Comparison of ENCODE assay signal across 1 cellular context in the genomic region with DNA sequence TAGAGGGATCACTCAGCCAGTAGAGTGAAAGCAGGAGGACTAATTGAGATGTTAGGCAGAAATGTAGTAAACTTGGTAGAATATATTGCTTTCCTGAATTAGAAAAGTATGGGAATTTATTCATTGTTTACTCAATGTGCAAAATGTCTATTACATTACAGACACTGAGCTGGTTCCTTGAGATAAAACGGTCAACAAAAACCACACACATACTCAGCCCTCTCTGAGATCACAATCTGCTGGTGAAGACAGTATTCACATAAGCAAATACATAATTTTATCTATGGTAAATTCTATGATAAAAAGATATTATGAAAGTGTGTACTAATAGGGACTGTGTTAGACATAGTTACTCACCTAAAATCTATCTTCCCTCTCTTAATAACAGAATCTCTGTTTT.
TF ChIP-seq lines count a peak whose summit lies in the region.

No MANE protein-coding gene starts in this region.

TF ChIP-seq in IMR-90, 13 proteins besides CTCF, POLR2A, EP300 and RAD21:
- no peak for TF ChIP-seq USF2 (IDR thresholded peaks at IDR 0.05; ENCODE audit: low read depth, low read length)
- TF ChIP-seq RCOR1 (IDR thresholded peaks at IDR 0.05; ENCODE audit: insufficient replicate concordance, low read length), result no peak
- no peak for TF ChIP-seq MAZ (IDR thresholded peaks at IDR 0.05; ENCODE audit: borderline replicate concordance, low read depth, low read length)
- no peak for TF ChIP-seq FOS (IDR thresholded peaks at IDR 0.05; ENCODE audit: low read depth, low read length)
- no peak for TF ChIP-seq BHLHE40 (IDR thresholded peaks at IDR 0.05; ENCODE audit: low read depth, low read length)
- TF ChIP-seq ELK1 (IDR thresholded peaks at IDR 0.05; ENCODE audit: borderline replicate concordance, low read depth, low read length), result no peak
- no peak for TF ChIP-seq CHD1 (IDR thresholded peaks at IDR 0.05; ENCODE audit: low read depth, low read length)
- TF ChIP-seq MXI1 (IDR thresholded peaks at IDR 0.05; ENCODE audit: borderline replicate concordance, low read depth, low read length), result no peak
- TF ChIP-seq NFE2L2 (IDR thresholded peaks at IDR 0.05; ENCODE audit: low read depth, low read length), result no peak
- TF ChIP-seq CEBPB (IDR thresholded peaks at IDR 0.05; ENCODE audit: low read depth, low read length), result no peak
- no peak for TF ChIP-seq RFX5 (IDR thresholded peaks at IDR 0.05; ENCODE audit: low read depth, low read length)
- no peak for TF ChIP-seq SMC3 (IDR thresholded peaks at IDR 0.05; ENCODE audit: low read depth, low read length)
